ENCODE assay signal across 16 cellular contexts in genomic region chr2:118148133-118148532, GRCh38. TPM values are rescaled to one million over a fixed set of nuclear protein-coding genes. Genes with fewer than 3 reads are reported as not detected.
DNase-seq lines count a peak whose midpoint lies in the region; ATAC-seq and TF ChIP-seq lines count a peak whose summit lies in the region.
"Had no signal": no experiment of that assay in that cellular context is flagged by ENCODE, and none has a peak within 500 bp of the region (broad histone marks: within the 10 kb centered on the region; RNA-seq: fewer than 3 reads in every experiment).

No MANE protein-coding gene starts in this region.

- H3K36me3 ChIP-seq in stomach (no peaks in the 10 kb centered on the region), HAP-1 (replicated peaks) (no peaks in the 10 kb centered on the region)
- H3K36me3 ChIP-seq: BLaER1, gastrocnemius medialis had no signal

- no peaks in the 10 kb centered on the region for H3K36me3 Mint-ChIP-seq in activated T-helper 17 cell treated with anti-CD3 and anti-CD28 coated beads, Interleukin-2, amount 50 U/mL, for 72 hours (ENCODE audit: low read depth)

- no peak for TF ChIP-seq CTCF in stomach (IDR thresholded peaks at IDR 0.05)

- peaks cover 6% of the 10 kb centered on the region for H3K4me1 Mint-ChIP-seq in activated T-helper 17 cell treated with anti-CD3 and anti-CD28 coated beads, Interleukin-2, amount 50 U/mL, for 72 hours

- no peak overlapping the region for H3K27ac ChIP-seq in stomach
- H3K27ac ChIP-seq: BLaER1, gastrocnemius medialis had no signal

- in situ Hi-C loops in HAP-1 (cut with MboI; ENCODE audit: low sequenced_read_pairs) = no loop called here

- H3K9me3 ChIP-seq in stomach = no peaks in the 10 kb centered on the region
- H3K9me3 ChIP-seq in HAP-1 = no peaks in the 10 kb centered on the region
- H3K9me3 ChIP-seq: gastrocnemius medialis, SK-N-SH had no signal

- no peaks in the 10 kb centered on the region for H3K4me1 ChIP-seq in stomach
- no peaks in the 10 kb centered on the region for H3K4me1 ChIP-seq in HAP-1
- H3K4me1 ChIP-seq: BLaER1, gastrocnemius medialis had no signal

- H3K27me3 Mint-ChIP-seq in activated T-helper 17 cell treated with anti-CD3 and anti-CD28 coated beads, Interleukin-2, amount 50 U/mL, for 72 hours = peaks cover 31% of the 10 kb centered on the region

- peak overlapping the region; percentile 33 for H3K4me3 Mint-ChIP-seq in activated T-helper 17 cell treated with anti-CD3 and anti-CD28 coated beads, Interleukin-2, amount 50 U/mL, for 72 hours

- intact Hi-C loops in stomach (cut with DNase I; ENCODE audit: low total_unique reads) = no loop called here

- no peak overlapping the region for H3K4me3 ChIP-seq in stomach
- H3K4me3 ChIP-seq in HAP-1 = no peak overlapping the region
- H3K4me3 ChIP-seq: BLaER1, gastrocnemius medialis had no signal

- 71 to 94% (median 82%) methylated on average over 1 of the region's 1 CpG for WGBS in stomach, 5 donors

- DNase-seq in AML-193 (lab: John Stamatoyannopoulos, UW) (no peak), stomach (no peak), HAP-1 (ENCODE audit: low spot score in 2 of 2) (no peak)
- DNase-seq: activated naive CD4-positive, alpha-beta T cell treated with anti-CD3 and anti-CD28 coated beads, Interleukin-2, amount 50 U/mL, for 16 hours; DMS79; gastrocnemius medialis; IMR-90; NCI-H1048; nucleus accumbens; SK-N-SH had no signal

- ATAC-seq in GM18858 (IDR thresholded peaks at IDR 0.05; ENCODE audit: unreplicated experiment) (peak; percentile 75), GM19452 (IDR thresholded peaks at IDR 0.05; ENCODE audit: unreplicated experiment) (peak; percentile 48), HG02885 (IDR thresholded peaks at IDR 0.05; ENCODE audit: poor library complexity, unreplicated experiment) (peak; percentile 63), HG03571 (IDR thresholded peaks at IDR 0.05; ENCODE audit: unreplicated experiment) (no peak)
- ATAC-seq in activated T-helper 17 cell treated with anti-CD3 and anti-CD28 coated beads, Interleukin-2, amount 50 U/mL, for 72 hours (replicated peaks) = peak; percentile 96

- no peak overlapping the region for H3K27ac Mint-ChIP-seq in activated T-helper 17 cell treated with anti-CD3 and anti-CD28 coated beads, Interleukin-2, amount 50 U/mL, for 72 hours

- H3K9me3 Mint-ChIP-seq in activated T-helper 17 cell treated with anti-CD3 and anti-CD28 coated beads, Interleukin-2, amount 50 U/mL, for 72 hours = no peaks in the 10 kb centered on the region

- H3K27me3 ChIP-seq in stomach (no peaks in the 10 kb centered on the region), HAP-1 (ENCODE audit: low read depth) (no peaks in the 10 kb centered on the region)
- H3K27me3 ChIP-seq: BLaER1, gastrocnemius medialis had no signal

- no peak for TF ChIP-seq POLR2A in stomach (IDR thresholded peaks at IDR 0.05)

- no peak for TF ChIP-seq EP300 in stomach (IDR thresholded peaks at IDR 0.05)

RNA-seq across cellular contexts. Expression of gene INSIG2, which starts 59.9 kb away (rescaled TPM):
- 100 to 1,000 TPM in 1 of 2 donors, 10 to 100 TPM in 1; 75.4 to 309 TPM for total RNA-seq in activated T-helper 17 cell treated with anti-CD3 and anti-CD28 coated beads, Interleukin-2, amount 50 U/mL, for 72 hours
- 10 to 100 TPM in 3 of 5 donors, 1 to 10 TPM in 2; 6.7 to 37.8 (median 11.1) TPM for total RNA-seq in stomach
- polyA plus RNA-seq in stomach = 10 to 100 TPM in 1 of 3 donors, 1 to 10 TPM in 2; 9.5 to 11.9 (median 9.6) TPM
